Comparison of ENCODE assay signal across 13 cellular contexts in genomic region chr10:14606633-14607032, GRCh38.
"Had no signal": no experiment of that assay in that cellular context is flagged by ENCODE, and none has a peak within 500 bp of the region (broad histone marks: within the 10 kb centered on the region; RNA-seq: fewer than 3 reads in every experiment).

No MANE protein-coding gene starts in this region.

- H3K9ac ChIP-seq: neural progenitor cell had no signal

- H3K9me3 Mint-ChIP-seq: activated B cell treated with CpG ODN at 0.5 μM for 24 hours; activated T-cell treated with anti-CD3 and anti-CD28 coated beads, Interleukin-2, amount 50 U/mL, for 4 hours; neural progenitor cell had no signal

- H3K27ac ChIP-seq: cardiac muscle cell, gastrocnemius medialis, heart left ventricle, neural progenitor cell, ovary, thoracic aorta, vagina had no signal

- H3K4me3 Mint-ChIP-seq: activated CD8-positive, alpha-beta memory T cell treated with anti-CD3 and anti-CD28 coated beads, Interleukin-2, amount 10 ng/mL, durations not matched to agents 7 days and 5 days had no signal

- H3K9me3 ChIP-seq: adrenal gland, gastrocnemius medialis, heart left ventricle, ovary, right lobe of liver, thoracic aorta, vagina had no signal

- DNase-seq: activated B cell treated with CpG ODN at 0.5 μM for 24 hours; activated CD8-positive, alpha-beta memory T cell treated with anti-CD3 and anti-CD28 coated beads, Interleukin-2, amount 10 ng/mL, durations not matched to agents 7 days and 5 days; activated T-cell treated with anti-CD3 and anti-CD28 coated beads, Interleukin-2, amount 50 U/mL, for 4 hours; adrenal gland; erythroblast; gastrocnemius medialis; heart left ventricle; ovary; right lobe of liver had no signal

- H2AFZ ChIP-seq: neural progenitor cell had no signal

- H3K27ac Mint-ChIP-seq: neural progenitor cell had no signal

- ATAC-seq: activated CD8-positive, alpha-beta memory T cell treated with anti-CD3 and anti-CD28 coated beads, Interleukin-2, amount 10 ng/mL, durations not matched to agents 7 days and 5 days; activated T-cell treated with anti-CD3 and anti-CD28 coated beads, Interleukin-2, amount 50 U/mL, for 4 hours; gastrocnemius medialis; heart left ventricle had no signal

- H3K36me3 ChIP-seq: adrenal gland, cardiac muscle cell, gastrocnemius medialis, heart left ventricle, neural progenitor cell, ovary, right lobe of liver, thoracic aorta, vagina had no signal

- H3K27me3 ChIP-seq: adrenal gland, gastrocnemius medialis, heart left ventricle, ovary, right lobe of liver, vagina had no signal

- H3K4me2 ChIP-seq: neural progenitor cell had no signal

- H3K4me3 ChIP-seq: adrenal gland, cardiac muscle cell, gastrocnemius medialis, heart left ventricle, neural progenitor cell, ovary, right lobe of liver, thoracic aorta, vagina had no signal

- H3K27me3 Mint-ChIP-seq: activated B cell treated with CpG ODN at 0.5 μM for 24 hours; activated CD8-positive, alpha-beta memory T cell treated with anti-CD3 and anti-CD28 coated beads, Interleukin-2, amount 10 ng/mL, durations not matched to agents 7 days and 5 days had no signal
